23 cellular contexts compared by ENCODE assay signal in the genomic region with DNA sequence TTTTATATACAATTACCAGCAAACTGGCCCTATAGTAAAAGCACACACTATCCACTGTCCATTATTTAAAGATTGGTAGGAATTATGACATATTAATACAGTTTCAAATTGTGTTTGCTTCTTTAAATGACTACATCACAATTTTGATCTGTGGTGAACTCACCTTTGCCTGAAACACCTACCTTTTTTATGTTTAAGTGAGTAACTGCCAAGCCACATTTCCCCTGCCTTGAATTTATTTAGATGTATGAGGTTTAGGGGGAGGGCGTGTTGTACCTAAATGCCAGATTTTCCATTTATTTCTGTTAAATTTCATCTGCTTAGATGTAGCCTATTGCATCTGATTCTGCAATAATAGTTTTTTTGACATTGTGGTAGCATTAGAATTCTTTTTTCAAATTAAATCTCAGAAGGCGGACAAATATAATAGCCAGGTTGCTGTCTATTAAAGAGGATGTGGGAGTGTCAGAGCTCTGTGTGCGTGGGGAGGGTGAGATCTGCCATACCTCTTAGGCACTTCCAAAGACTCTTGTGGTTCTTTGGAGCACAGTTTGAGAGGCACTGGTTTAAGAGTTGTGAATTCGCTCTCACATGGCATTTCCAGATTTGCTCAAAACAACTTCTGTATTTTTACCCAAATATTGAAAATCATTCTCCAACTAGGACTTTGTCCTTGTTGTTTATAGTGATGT. TPM values are rescaled to one million over a fixed set of nuclear protein-coding genes. Genes with fewer than 3 reads are reported as not detected.
DNase-seq lines count a peak whose midpoint lies in the region; ATAC-seq, FAIRE-seq and TF ChIP-seq lines count a peak whose summit lies in the region.
"Had no signal": no experiment of that assay in that cellular context is flagged by ENCODE, and none has a peak within 500 bp of the region (broad histone marks: within the 10 kb centered on the region; RNA-seq: fewer than 3 reads in every experiment).

No MANE protein-coding gene starts in this region.

- POLR2A ChIA-PET in T-cell (lab: Charles Lee), result interaction anchor here in 1 of 2 donors (0.6 kb wide), 1 partner anchor 466 kb away, joined by 3 read pairs; no protein-coding TSS in a partner anchor

- H3K4me1 Mint-ChIP-seq in activated T-cell treated with anti-CD3 and anti-CD28 coated beads, Interleukin-2, amount 50 U/mL, for 72 hours (ENCODE audit: low read depth), result peaks cover 47% of the 10 kb centered on the region
- peaks cover 38 to 54% (median 53%) of the 10 kb centered on the region in 3 donors for H3K4me1 Mint-ChIP-seq in T-cell
- H3K4me1 Mint-ChIP-seq in mesothelial cell of epicardium, result peaks cover 24% of the 10 kb centered on the region
- H3K4me1 Mint-ChIP-seq in stimulated activated naive CD8-positive, alpha-beta T cell treated with anti-CD3 and anti-CD28 coated beads, Interleukin-15, Interleukin-2, amounts not matched to agents 100 ng/mL and 50 ng/mL, for 24 hours (ENCODE audit: low read depth), result peaks cover 62% of the 10 kb centered on the region

- no peaks in the 10 kb centered on the region for H3K9me3 Mint-ChIP-seq in activated T-cell treated with anti-CD3 and anti-CD28 coated beads, Interleukin-2, amount 50 U/mL, for 72 hours
- H3K9me3 Mint-ChIP-seq in T-cell (peaks cover 0 to 4% (median 4%) of the 10 kb centered on the region in 3 donors), mesothelial cell of epicardium (peaks cover 5% of the 10 kb centered on the region)
- H3K9me3 Mint-ChIP-seq in stimulated activated naive CD8-positive, alpha-beta T cell treated with anti-CD3 and anti-CD28 coated beads, Interleukin-15, Interleukin-2, amounts not matched to agents 100 ng/mL and 50 ng/mL, for 24 hours, result peaks cover 4% of the 10 kb centered on the region
- H3K9me3 Mint-ChIP-seq: memory B cell had no signal

- FAIRE-seq in D721Med (lab: Jason Lieb, UNC), result no peak
- FAIRE-seq: A549 had no signal

- no peak overlapping the region for H3K27ac Mint-ChIP-seq in activated T-cell treated with anti-CD3 and anti-CD28 coated beads, Interleukin-2, amount 50 U/mL, for 72 hours
- H3K27ac Mint-ChIP-seq in T-cell (peak overlapping the region; percentile 17 to 79), mesothelial cell of epicardium (peak overlapping the region; percentile 93)
- H3K27ac Mint-ChIP-seq in stimulated activated naive CD8-positive, alpha-beta T cell treated with anti-CD3 and anti-CD28 coated beads, Interleukin-15, Interleukin-2, amounts not matched to agents 100 ng/mL and 50 ng/mL, for 24 hours, result peak overlapping the region; percentile 13
- H3K27ac Mint-ChIP-seq: memory B cell, T-helper 17 cell had no signal

- no peak for DNase-seq in activated T-cell treated with anti-CD3 and anti-CD28 coated beads, Interleukin-2, amount 50 U/mL, for 72 hours
- DNase-seq in activated T-cell treated with anti-CD3 and anti-CD28 coated beads for 4 hours (no peak), T-cell (no peak), mesothelial cell of epicardium (ENCODE audit: low spot score in 2 of 2, unreplicated experiment in 2 of 2) (no peak), D721Med (ENCODE audit: insufficient read length, low spot score) (no peak), NCI-H446 (lab: John Stamatoyannopoulos, UW) (no peak)
- DNase-seq: activated CD4-positive, alpha-beta T cell treated with anti-CD3 and anti-CD28 coated beads for 1 hour; AML-193; cerebellar nuclear complex; dorsolateral prefrontal cortex; GF-D8; HCEC 1CT; KG1; NCI-H2029 treated with DMSO at 0.1 percent for 48 hours; NCI-H748 treated with DMSO at 0.1 percent for 48 hours; sigmoid colon; stimulated activated CD4-positive, alpha-beta T cell treated with anti-CD3 and anti-CD28 coated beads, Interleukin-15, amount 100 ng/mL, for 24 hours; T-helper 17 cell had no signal

- peak overlapping the region; percentile 33 to 73 for H3K4me3 Mint-ChIP-seq in activated T-cell treated with anti-CD3 and anti-CD28 coated beads, Interleukin-2, amount 50 U/mL, for 72 hours
- H3K4me3 Mint-ChIP-seq in T-cell (peak overlapping the region in 1 of 3 donors; percentile 39), mesothelial cell of epicardium (no peak overlapping the region)
- peak overlapping the region; percentile 42 for H3K4me3 Mint-ChIP-seq in stimulated activated naive CD8-positive, alpha-beta T cell treated with anti-CD3 and anti-CD28 coated beads, Interleukin-15, Interleukin-2, amounts not matched to agents 100 ng/mL and 50 ng/mL, for 24 hours
- H3K4me3 Mint-ChIP-seq: memory B cell, T-helper 17 cell had no signal

- CTCF ChIA-PET in T-cell (lab: Charles Lee), result no interaction called here

- TF ChIP-seq CTCF in mesothelial cell of epicardium (IDR thresholded peaks at IDR 0.05; ENCODE audit: unreplicated experiment) (no peak), D721Med (IDR thresholded peaks at IDR 0.05; ENCODE audit: insufficient read depth, missing control alignments) (no peak)

- ATAC-seq in activated T-cell treated with anti-CD3 and anti-CD28 coated beads, Interleukin-2, amount 50 U/mL, for 72 hours (replicated peaks in 1 of 2), result peak in 1 of 2 donors; percentile 41
- ATAC-seq in T-cell (replicated peaks in 1 of 4) (peak in 1 of 4 experiments; percentile 35), HG02938 (IDR thresholded peaks at IDR 0.05; ENCODE audit: unreplicated experiment) (no peak)
- ATAC-seq: A549, left lobe of liver, T-helper 17 cell had no signal

- H3K36me3 Mint-ChIP-seq in activated T-cell treated with anti-CD3 and anti-CD28 coated beads, Interleukin-2, amount 50 U/mL, for 72 hours (ENCODE audit: insufficient read depth in 2 of 2), result peaks cover 9 to 32% of the 10 kb centered on the region in 2 donors
- H3K36me3 Mint-ChIP-seq in T-cell (peaks cover 80% of the 10 kb centered on the region), mesothelial cell of epicardium (peaks cover 1% of the 10 kb centered on the region)
- peaks cover 89% of the 10 kb centered on the region for H3K36me3 Mint-ChIP-seq in stimulated activated naive CD8-positive, alpha-beta T cell treated with anti-CD3 and anti-CD28 coated beads, Interleukin-15, Interleukin-2, amounts not matched to agents 100 ng/mL and 50 ng/mL, for 24 hours (ENCODE audit: low read depth)

- no peaks in the 10 kb centered on the region for H3K27me3 Mint-ChIP-seq in activated T-cell treated with anti-CD3 and anti-CD28 coated beads, Interleukin-2, amount 50 U/mL, for 72 hours (ENCODE audit: low read depth)
- H3K27me3 Mint-ChIP-seq in T-cell (no peaks in the 10 kb centered on the region), mesothelial cell of epicardium (ENCODE audit: low read depth) (no peaks in the 10 kb centered on the region)
- H3K27me3 Mint-ChIP-seq in stimulated activated naive CD8-positive, alpha-beta T cell treated with anti-CD3 and anti-CD28 coated beads, Interleukin-15, Interleukin-2, amounts not matched to agents 100 ng/mL and 50 ng/mL, for 24 hours, result no peaks in the 10 kb centered on the region
- H3K27me3 Mint-ChIP-seq: memory B cell, T-helper 17 cell had no signal

RNA-seq across cellular contexts. Expression of a gene that starts 13.8 kb away (rescaled TPM):
- total RNA-seq in activated T-cell treated with anti-CD3 and anti-CD28 coated beads, Interleukin-2, amount 50 U/mL, for 72 hours, result 10 to 100 TPM; 10.2 to 18.7 TPM
- total RNA-seq in T-cell (10 to 100 TPM; 27.8 to 33.7 (median 28.4) TPM), mesothelial cell of epicardium (0.07 to 0.11 TPM (median 0.09 TPM) in 3 replicates)

Comparison
In these comparisons a context has a peak if more than half of its experiments do, and no peak if none do; other contexts are left out.
1. RNA of a gene that starts 13.8 kb away (total RNA-seq): 27.8 to 33.7 TPM in T-cell and 10.2 to 18.7 TPM in activated T-cell treated with anti-CD3 and anti-CD28 coated beads, Interleukin-2, amount 50 U/mL, for 72 hours; 0.07 to 0.11 TPM in mesothelial cell of epicardium; every median in the first group is over 10 times any median in the second.